ENCODE assay signal across 10 cellular contexts in the genomic region with DNA sequence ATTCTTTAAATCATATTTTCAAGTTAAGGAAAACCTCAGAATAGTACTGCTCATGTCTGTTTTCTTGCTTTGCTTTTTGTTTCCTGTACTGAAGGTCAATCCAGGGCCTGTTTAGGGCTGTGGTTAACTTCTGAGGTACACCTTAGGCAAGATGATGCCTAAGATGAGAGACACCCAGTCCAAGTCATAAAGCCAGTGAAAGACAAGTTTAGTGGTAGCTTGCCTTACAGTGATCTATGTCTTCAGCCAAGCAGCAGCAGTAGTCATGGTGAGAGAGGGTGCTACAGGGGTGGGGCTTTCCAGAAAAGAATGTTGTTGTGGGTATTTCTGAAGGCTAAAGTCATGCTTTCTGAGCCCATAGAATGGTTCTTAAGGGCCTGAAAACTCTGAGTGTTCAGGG.
DNase-seq lines count a peak whose midpoint lies in the region; ATAC-seq and TF ChIP-seq lines count a peak whose summit lies in the region.
"Had no signal": no experiment of that assay in that cellular context is flagged by ENCODE, and none has a peak within 500 bp of the region (broad histone marks: within the 10 kb centered on the region; RNA-seq: fewer than 3 reads in every experiment).

No MANE protein-coding gene starts in this region.

- peaks cover 3% of the 10 kb centered on the region for H3K36me3 Mint-ChIP-seq in activated CD8-positive, alpha-beta memory T cell treated with anti-CD3 and anti-CD28 coated beads, Interleukin-2, amount 10 ng/mL, durations not matched to agents 7 days and 5 days
- peaks cover 0 to 9% (median 0%) of the 10 kb centered on the region in 5 donors for H3K36me3 Mint-ChIP-seq in naive thymus-derived CD4-positive, alpha-beta T cell
- H3K36me3 Mint-ChIP-seq in progenitor cell of endocrine pancreas (ENCODE audit: insufficient read depth) = no peaks in the 10 kb centered on the region

- ATAC-seq in activated CD8-positive, alpha-beta memory T cell treated with anti-CD3 and anti-CD28 coated beads, Interleukin-2, amount 10 ng/mL, durations not matched to agents 7 days and 5 days = peak; percentile 96
- ATAC-seq in GM21619 (IDR thresholded peaks at IDR 0.05; ENCODE audit: unreplicated experiment) (peak; percentile 91), HG03521 (IDR thresholded peaks at IDR 0.05; ENCODE audit: unreplicated experiment) (peak; percentile 84)
- ATAC-seq in naive thymus-derived CD4-positive, alpha-beta T cell = peak; percentile 81

- H3K27ac Mint-ChIP-seq in activated CD8-positive, alpha-beta memory T cell treated with anti-CD3 and anti-CD28 coated beads, Interleukin-2, amount 10 ng/mL, durations not matched to agents 7 days and 5 days = peak overlapping the region; percentile 82
- H3K27ac Mint-ChIP-seq in naive thymus-derived CD4-positive, alpha-beta T cell = peak overlapping the region in 3 of 9 donors; percentile 36 to 75 (median 73)
- no peak overlapping the region for H3K27ac Mint-ChIP-seq in progenitor cell of endocrine pancreas

- peaks cover 48% of the 10 kb centered on the region for H3K4me1 Mint-ChIP-seq in activated CD8-positive, alpha-beta memory T cell treated with anti-CD3 and anti-CD28 coated beads, Interleukin-2, amount 10 ng/mL, durations not matched to agents 7 days and 5 days
- peaks cover 18 to 52% (median 40%) of the 10 kb centered on the region in 7 donors for H3K4me1 Mint-ChIP-seq in naive thymus-derived CD4-positive, alpha-beta T cell
- no peaks in the 10 kb centered on the region for H3K4me1 Mint-ChIP-seq in progenitor cell of endocrine pancreas (ENCODE audit: low read depth)

- peaks cover 10 to 19% of the 10 kb centered on the region in 2 donors for H3K4me1 ChIP-seq in naive thymus-derived CD4-positive, alpha-beta T cell (ENCODE audit: control insufficient read depth in 2 of 2, insufficient read depth in 2 of 2, low read length in 2 of 2)
- H3K4me1 ChIP-seq in tibial nerve = no peaks in the 10 kb centered on the region
- H3K4me1 ChIP-seq: SJSA1 had no signal

- H3K4me3 ChIP-seq in naive thymus-derived CD4-positive, alpha-beta T cell (ENCODE audit: low read length) = no peak overlapping the region
- H3K4me3 ChIP-seq in tibial nerve = no peak overlapping the region
- H3K4me3 ChIP-seq: SJSA1 had no signal

- no peaks in the 10 kb centered on the region for H3K27me3 ChIP-seq in naive thymus-derived CD4-positive, alpha-beta T cell (ENCODE audit: control insufficient read depth in 2 of 2, insufficient read depth in 2 of 2, low read length in 2 of 2)
- H3K27me3 ChIP-seq in tibial nerve = peaks cover 0 to 4% of the 10 kb centered on the region in 2 donors
- H3K27me3 ChIP-seq: SJSA1 had no signal

- POLR2A ChIA-PET in naive thymus-derived CD4-positive, alpha-beta T cell (lab: Charles Lee) = no interaction called here

- H3K27ac ChIP-seq in naive thymus-derived CD4-positive, alpha-beta T cell (ENCODE audit: low read depth, low read length) = no peak overlapping the region
- no peak overlapping the region for H3K27ac ChIP-seq in tibial nerve
- H3K27ac ChIP-seq: SJSA1 had no signal

- no peak overlapping the region for H3K4me3 Mint-ChIP-seq in activated CD8-positive, alpha-beta memory T cell treated with anti-CD3 and anti-CD28 coated beads, Interleukin-2, amount 10 ng/mL, durations not matched to agents 7 days and 5 days
- peak overlapping the region in 2 of 10 donors; percentile 18 to 57 for H3K4me3 Mint-ChIP-seq in naive thymus-derived CD4-positive, alpha-beta T cell
- no peak overlapping the region for H3K4me3 Mint-ChIP-seq in progenitor cell of endocrine pancreas (ENCODE audit: low read depth)

- peaks cover 3% of the 10 kb centered on the region for H3K9me3 Mint-ChIP-seq in activated CD8-positive, alpha-beta memory T cell treated with anti-CD3 and anti-CD28 coated beads, Interleukin-2, amount 10 ng/mL, durations not matched to agents 7 days and 5 days (ENCODE audit: low read depth)
- peaks cover 0 to 8% (median 0%) of the 10 kb centered on the region in 11 donors for H3K9me3 Mint-ChIP-seq in naive thymus-derived CD4-positive, alpha-beta T cell
- H3K9me3 Mint-ChIP-seq in progenitor cell of endocrine pancreas (ENCODE audit: low read depth) = peaks cover 24% of the 10 kb centered on the region

- H3K9me3 ChIP-seq in naive thymus-derived CD4-positive, alpha-beta T cell (ENCODE audit: control insufficient read depth in 2 of 3, low read length in 3 of 3) = no peaks in the 10 kb centered on the region
- no peaks in the 10 kb centered on the region for H3K9me3 ChIP-seq in tibial nerve
- H3K9me3 ChIP-seq: SJSA1 had no signal

- TF ChIP-seq EP300 in tibial nerve (IDR thresholded peaks at IDR 0.05) = no peak

- no peak for TF ChIP-seq POLR2A in tibial nerve (IDR thresholded peaks at IDR 0.05)

- TF ChIP-seq CTCF in progenitor cell of endocrine pancreas (IDR thresholded peaks at IDR 0.05; ENCODE audit: unreplicated experiment) = no peak
- no peak for TF ChIP-seq CTCF in tibial nerve (IDR thresholded peaks at IDR 0.05)

- CTCF ChIA-PET in activated CD8-positive, alpha-beta memory T cell treated with anti-CD3 and anti-CD28 coated beads, Interleukin-2, amount 10 ng/mL, durations not matched to agents 7 days and 5 days (lab: Charles Lee) = no interaction called here
- CTCF ChIA-PET in naive thymus-derived CD4-positive, alpha-beta T cell (lab: Charles Lee) = no interaction called here

- H3K27me3 Mint-ChIP-seq in activated CD8-positive, alpha-beta memory T cell treated with anti-CD3 and anti-CD28 coated beads, Interleukin-2, amount 10 ng/mL, durations not matched to agents 7 days and 5 days = no peaks in the 10 kb centered on the region
- H3K27me3 Mint-ChIP-seq in naive thymus-derived CD4-positive, alpha-beta T cell = no peaks in the 10 kb centered on the region
- no peaks in the 10 kb centered on the region for H3K27me3 Mint-ChIP-seq in progenitor cell of endocrine pancreas

- H3K36me3 ChIP-seq in naive thymus-derived CD4-positive, alpha-beta T cell (ENCODE audit: control insufficient read depth in 2 of 3, insufficient read depth in 3 of 3, low read length in 3 of 3) = no peaks in the 10 kb centered on the region
- H3K36me3 ChIP-seq in tibial nerve = no peaks in the 10 kb centered on the region
- H3K36me3 ChIP-seq: SJSA1 had no signal

- DNase-seq in activated CD8-positive, alpha-beta memory T cell treated with anti-CD3 and anti-CD28 coated beads, Interleukin-2, amount 10 ng/mL, durations not matched to agents 7 days and 5 days = peak; percentile 68
- no peak for DNase-seq in activated CD8-positive, alpha-beta memory T cell treated with anti-CD3 and anti-CD28 coated beads, Interleukin-2, amount 50 U/mL, for 4 hours
- peak in 3 of 9 donors; percentile 21 to 36 (median 30) for DNase-seq in naive thymus-derived CD4-positive, alpha-beta T cell
- DNase-seq in progenitor cell of endocrine pancreas (ENCODE audit: low spot score, unreplicated experiment) (no peak), tibial nerve (ENCODE audit: low spot score in 2 of 2) (no peak), amygdala (lab: John Stamatoyannopoulos, UW) (no peak)
- DNase-seq: NCI-H187 had no signal

- intact Hi-C loops in naive thymus-derived CD4-positive, alpha-beta T cell (cut with micrococcal nuclease) = loop anchor here in 1 of 2 donors (1.0 kb wide), 1 partner anchor 60 kb away; no protein-coding TSS in a partner anchor
